In the genomic region with DNA sequence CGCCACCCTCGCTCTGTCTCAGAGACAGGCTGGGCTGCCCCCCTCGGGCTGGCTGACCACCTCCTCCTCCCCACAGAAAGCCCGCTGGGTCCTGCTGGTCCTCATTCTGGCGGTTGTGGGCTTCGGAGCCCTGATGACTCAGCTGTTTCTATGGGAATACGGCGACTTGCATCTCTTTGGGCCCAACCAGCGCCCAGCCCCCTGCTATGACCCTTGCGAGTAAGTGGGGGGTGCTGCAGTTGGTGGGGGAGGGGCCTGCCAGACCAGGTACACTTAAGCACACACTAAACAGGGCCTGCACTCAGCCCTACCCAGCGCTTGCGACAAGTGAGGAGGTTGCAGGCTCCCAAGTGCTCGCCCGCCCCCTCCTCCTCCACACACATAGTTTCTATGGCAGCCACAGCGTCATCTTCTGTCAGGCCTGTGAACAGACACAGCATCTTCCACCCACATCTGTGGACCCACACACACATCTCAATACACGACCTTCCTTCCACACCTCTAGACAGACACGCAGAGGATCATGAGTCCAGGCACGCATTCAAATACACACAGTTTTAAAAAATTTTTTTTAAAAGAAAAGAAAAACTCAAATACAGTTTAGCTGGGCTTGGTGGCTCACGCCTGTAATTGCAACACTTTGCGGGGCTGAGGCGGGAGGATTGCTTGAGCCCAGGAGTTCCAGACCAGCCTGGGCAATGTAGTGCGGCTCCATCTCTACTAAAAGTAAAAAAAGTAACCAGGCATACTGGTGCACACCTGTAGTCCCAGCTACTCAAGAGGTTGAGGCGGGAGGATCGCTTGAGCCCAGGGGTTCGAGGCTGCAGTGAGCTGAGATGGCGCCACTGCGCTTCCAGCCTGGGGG, we compare ENCODE assay signal across 1 cellular context.
A peak's percentile ranks its signal among the peaks of the same experiment; 100 is the strongest.
TF ChIP-seq lines count a peak whose summit lies in the region.

No MANE protein-coding gene starts in this region.

TF ChIP-seq in SK-N-SH, 30 proteins besides CTCF, POLR2A, EP300 and RAD21 (continued from another document):
- TF ChIP-seq, protein P1, sequence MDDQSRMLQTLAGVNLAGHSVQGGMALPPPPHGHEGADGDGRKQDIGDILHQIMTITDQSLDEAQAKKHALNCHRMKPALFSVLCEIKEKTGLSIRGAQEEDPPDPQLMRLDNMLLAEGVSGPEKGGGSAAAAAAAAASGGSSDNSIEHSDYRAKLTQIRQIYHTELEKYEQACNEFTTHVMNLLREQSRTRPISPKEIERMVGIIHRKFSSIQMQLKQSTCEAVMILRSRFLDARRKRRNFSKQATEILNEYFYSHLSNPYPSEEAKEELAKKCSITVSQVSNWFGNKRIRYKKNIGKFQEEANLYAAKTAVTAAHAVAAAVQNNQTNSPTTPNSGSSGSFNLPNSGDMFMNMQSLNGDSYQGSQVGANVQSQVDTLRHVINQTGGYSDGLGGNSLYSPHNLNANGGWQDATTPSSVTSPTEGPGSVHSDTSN (IDR thresholded peaks at IDR 0.05): no peak
- TF ChIP-seq RFX5 (IDR thresholded peaks at IDR 0.05; ENCODE audit: low read length): peak; percentile 90
- no peak for TF ChIP-seq SMC3 (IDR thresholded peaks at IDR 0.05; ENCODE audit: low read depth, low read length)
